Comparison of ENCODE assay signal across 8 cellular contexts in the genomic region with DNA sequence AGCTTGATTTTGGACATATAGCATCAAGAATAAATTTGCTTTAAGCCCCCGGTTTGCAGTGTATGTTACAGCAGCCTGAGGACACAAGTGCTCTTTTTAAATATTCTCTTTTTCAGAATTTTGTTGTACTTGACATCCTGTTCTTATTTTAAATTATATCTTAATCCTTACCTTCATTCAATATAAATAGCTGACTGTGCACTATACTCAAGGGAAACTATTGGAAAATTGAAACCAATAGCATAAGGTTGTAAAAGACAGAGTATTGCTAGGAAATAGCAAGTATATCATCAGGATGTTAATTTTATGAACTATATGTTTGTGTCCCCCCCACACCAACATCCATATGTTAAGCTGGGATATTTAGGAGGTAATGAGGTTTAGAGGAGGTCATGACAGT.
"Had no signal": no experiment of that assay in that cellular context is flagged by ENCODE, and none has a peak within 500 bp of the region (broad histone marks: within the 10 kb centered on the region; RNA-seq: fewer than 3 reads in every experiment).

No MANE protein-coding gene starts in this region.

- H3K36me3 ChIP-seq: HAP-1 had no signal

- H2AFZ ChIP-seq: GM23338 had no signal

- ATAC-seq: GM23338, HCT116 had no signal

- H3K4me3 Mint-ChIP-seq: GM23338, HFFc6, IgD-negative memory B cell had no signal

- H3K27me3 Mint-ChIP-seq: IgD-negative memory B cell had no signal

- H3K4me1 ChIP-seq: HAP-1 had no signal

- H3K4me2 ChIP-seq: GM23338 had no signal

- H3K27ac Mint-ChIP-seq: GM23338, HFFc6, IgD-negative memory B cell had no signal

- H3K4me1 Mint-ChIP-seq: IgD-negative memory B cell had no signal

- DNase-seq: HFFc6, KG1 had no signal

- H3K4me3 ChIP-seq: GM23338, HAP-1 had no signal

- H3K9me3 ChIP-seq: HAP-1 had no signal

- H3K36me3 Mint-ChIP-seq: IgD-negative memory B cell had no signal

- H3K27ac ChIP-seq: HL-60 had no signal

- FAIRE-seq: H1 had no signal
